In the genomic region with DNA sequence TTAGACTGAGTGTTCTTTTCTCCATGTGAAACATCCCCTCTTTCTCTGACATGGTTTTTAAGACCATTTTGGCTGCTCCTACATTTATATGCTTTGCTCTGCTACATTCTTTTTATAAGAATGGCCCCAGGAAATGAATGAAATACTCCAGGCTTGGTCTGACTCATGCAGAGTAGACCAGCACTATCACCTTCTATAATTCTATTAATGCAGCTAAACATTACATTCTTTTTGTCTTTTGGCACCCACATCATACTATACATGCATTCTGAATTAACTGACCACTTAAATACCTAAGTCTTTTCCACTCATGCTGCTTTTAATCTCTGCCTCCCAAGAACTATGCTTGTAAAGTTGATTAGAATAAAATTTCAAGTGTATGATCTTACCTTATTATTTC, we compare ENCODE assay signal across 18 cellular contexts.
DNase-seq lines count a peak whose midpoint lies in the region; ATAC-seq and TF ChIP-seq lines count a peak whose summit lies in the region.
"Had no signal": no experiment of that assay in that cellular context is flagged by ENCODE, and none has a peak within 500 bp of the region (broad histone marks: within the 10 kb centered on the region; RNA-seq: fewer than 3 reads in every experiment).

No MANE protein-coding gene starts in this region.

- TF ChIP-seq EP300 in tibial nerve (IDR thresholded peaks at IDR 0.05): no peak

- H3K36me3 ChIP-seq in hepatocyte (replicated peaks; ENCODE audit: insufficient read depth, low read depth) (no peaks in the 10 kb centered on the region), tibial nerve (peaks cover 0 to 3% (median 0%) of the 10 kb centered on the region in 3 donors)
- H3K36me3 ChIP-seq: cardiac muscle cell, ovary had no signal

- peaks cover 53% of the 10 kb centered on the region for H3K79me2 ChIP-seq in hepatocyte

- peaks cover 2% of the 10 kb centered on the region for H3K9me3 Mint-ChIP-seq in glutamatergic neuron (ENCODE audit: unreplicated experiment)
- H3K9me3 Mint-ChIP-seq: effector memory CD8-positive, alpha-beta T cell; IgD-negative memory B cell had no signal

- no peak overlapping the region for H3K27ac Mint-ChIP-seq in glutamatergic neuron (ENCODE audit: unreplicated experiment)
- H3K27ac Mint-ChIP-seq: activated CD4-positive, alpha-beta memory T cell treated with anti-CD3 and anti-CD28 coated beads, Interleukin-2, amount 10 ng/mL, durations not matched to agents 7 days and 5 days; B cell; effector memory CD8-positive, alpha-beta T cell; GM23338; IgD-negative memory B cell; stimulated activated naive B cell treated with anti-CD40 and anti-IgM and Interleukin-4, amounts not matched to agents 10 μg/mL and 1 μg/mL and 100 μg/mL, for 72 hours had no signal

- peaks cover 11% of the 10 kb centered on the region for H3K4me1 Mint-ChIP-seq in glutamatergic neuron (ENCODE audit: low read depth, unreplicated experiment)
- H3K4me1 Mint-ChIP-seq: GM23338 had no signal

- H3K4me2 ChIP-seq in hepatocyte: peak overlapping the region; percentile 11
- H3K4me2 ChIP-seq: GM23338 had no signal

- TF ChIP-seq POLR2A in tibial nerve (IDR thresholded peaks at IDR 0.05): no peak

- H3K27me3 Mint-ChIP-seq in glutamatergic neuron (ENCODE audit: unreplicated experiment): peaks cover 6% of the 10 kb centered on the region
- H3K27me3 Mint-ChIP-seq: activated CD4-positive, alpha-beta memory T cell treated with anti-CD3 and anti-CD28 coated beads, Interleukin-2, amount 10 ng/mL, durations not matched to agents 7 days and 5 days; effector memory CD8-positive, alpha-beta T cell; IgD-negative memory B cell; stimulated activated naive B cell treated with anti-CD40 and anti-IgM and Interleukin-4, amounts not matched to agents 10 μg/mL and 1 μg/mL and 100 μg/mL, for 72 hours had no signal

- TF ChIP-seq CTCF in hepatocyte (IDR thresholded peaks at IDR 0.05; ENCODE audit: poor library complexity) (no peak), glutamatergic neuron (IDR thresholded peaks at IDR 0.05; ENCODE audit: partially characterized antibody, unreplicated experiment) (no peak), tibial nerve (IDR thresholded peaks at IDR 0.05) (no peak)

- H3K36me3 Mint-ChIP-seq in glutamatergic neuron (ENCODE audit: unreplicated experiment): no peaks in the 10 kb centered on the region

- DNase-seq in AG08395 (ENCODE audit: low spot score) (peak; percentile 35), HCEC 1CT (peak; percentile 34), amniotic epithelial cell (ENCODE audit: low read depth) (peak; percentile 49), hepatocyte (ENCODE audit: low spot score) (no peak), glutamatergic neuron (no peak), tibial nerve (ENCODE audit: low spot score in 2 of 2) (no peak), T-helper 1 cell (no peak)
- DNase-seq: activated CD4-positive, alpha-beta memory T cell treated with anti-CD3 and anti-CD28 coated beads, Interleukin-2, amount 10 ng/mL, durations not matched to agents 7 days and 5 days; effector memory CD8-positive, alpha-beta T cell; NCI-H1105 treated with DMSO at 0.1 percent for 48 hours; NCI-H345; ovary; stimulated activated naive B cell treated with anti-CD40 and anti-IgM and Interleukin-4, amounts not matched to agents 10 μg/mL and 1 μg/mL and 100 μg/mL, for 72 hours had no signal

- H3K27me3 ChIP-seq in hepatocyte (no peaks in the 10 kb centered on the region), tibial nerve (no peaks in the 10 kb centered on the region)
- H3K27me3 ChIP-seq: cardiac muscle cell, ovary had no signal

- H3K4me3 Mint-ChIP-seq in glutamatergic neuron (ENCODE audit: unreplicated experiment): no peak overlapping the region
- H3K4me3 Mint-ChIP-seq: activated CD4-positive, alpha-beta memory T cell treated with anti-CD3 and anti-CD28 coated beads, Interleukin-2, amount 10 ng/mL, durations not matched to agents 7 days and 5 days; B cell; effector memory CD8-positive, alpha-beta T cell; GM23338; IgD-negative memory B cell; stimulated activated naive B cell treated with anti-CD40 and anti-IgM and Interleukin-4, amounts not matched to agents 10 μg/mL and 1 μg/mL and 100 μg/mL, for 72 hours had no signal

- H3K27ac ChIP-seq in hepatocyte (peak overlapping the region; percentile 45), tibial nerve (no peak overlapping the region)
- H3K27ac ChIP-seq: cardiac muscle cell, ovary had no signal

- ATAC-seq in GM21737 (IDR thresholded peaks at IDR 0.05; ENCODE audit: unreplicated experiment): no peak
- ATAC-seq: effector memory CD8-positive, alpha-beta T cell; GM23338; stimulated activated naive B cell treated with anti-CD40 and anti-IgM and Interleukin-4, amounts not matched to agents 10 μg/mL and 1 μg/mL and 100 μg/mL, for 72 hours had no signal

- H3K9me2 ChIP-seq in hepatocyte (replicated peaks; ENCODE audit: insufficient read depth): no peaks in the 10 kb centered on the region

- H2AFZ ChIP-seq in hepatocyte: no peak overlapping the region
- H2AFZ ChIP-seq: GM23338 had no signal

- no peaks in the 10 kb centered on the region for H3K9me3 ChIP-seq in hepatocyte (ENCODE audit: low read depth)
- H3K9me3 ChIP-seq in tibial nerve: peaks cover 0 to 9% (median 2%) of the 10 kb centered on the region in 4 donors
- H3K9me3 ChIP-seq: ovary had no signal

- H3K4me1 ChIP-seq in hepatocyte (ENCODE audit: insufficient read depth): peaks cover 4% of the 10 kb centered on the region
- H3K4me1 ChIP-seq in tibial nerve: peaks cover 0 to 15% (median 0%) of the 10 kb centered on the region in 4 donors

- H3K4me3 ChIP-seq in hepatocyte: no peak overlapping the region
- H3K4me3 ChIP-seq in tibial nerve: no peak overlapping the region
- H3K4me3 ChIP-seq: cardiac muscle cell, GM23338, ovary had no signal

- no peaks in the 10 kb centered on the region for H4K20me1 ChIP-seq in hepatocyte (ENCODE audit: insufficient read depth, poor library complexity, severe bottlenecking)

Comparison
In these comparisons a context has a peak if more than half of its experiments do, and no peak if none do; other contexts are left out.
1. DNase-seq: peak in AG08395 (single experiment), HCEC 1CT (single experiment) and amniotic epithelial cell (single experiment); none in hepatocyte (single experiment), glutamatergic neuron (single experiment), tibial nerve (0 of 2) and T-helper 1 cell (0 of 5).